25 cellular contexts compared by ENCODE assay signal in genomic region chr3:117745516-117745915, GRCh38.
"Had no signal": no experiment of that assay in that cellular context is flagged by ENCODE, and none has a peak within 500 bp of the region (broad histone marks: within the 10 kb centered on the region; RNA-seq: fewer than 3 reads in every experiment).

No MANE protein-coding gene starts in this region.

- H3K36me3 ChIP-seq: colonic mucosa, esophagus muscularis mucosa, esophagus squamous epithelium, gastrocnemius medialis, gastroesophageal sphincter, heart left ventricle, heart right ventricle had no signal

- H3K4me1 ChIP-seq: colonic mucosa, esophagus muscularis mucosa, esophagus squamous epithelium, foreskin keratinocyte, gastrocnemius medialis, gastroesophageal sphincter, heart left ventricle, heart right ventricle had no signal

- H3K27me3 ChIP-seq: colonic mucosa, dorsolateral prefrontal cortex, esophagus muscularis mucosa, esophagus squamous epithelium, gastrocnemius medialis, heart left ventricle, heart right ventricle had no signal

- H3K4me3 Mint-ChIP-seq: dendritic cell treated with granulocyte-macrophage colony-stimulating factor and Interleukin-4, amounts not matched to agents 40 ng/mL and 50 ng/mL, for 4 days; effector memory CD8-positive, alpha-beta T cell; endodermal cell had no signal

- ATAC-seq: effector memory CD8-positive, alpha-beta T cell; esophagus mucosa; foreskin keratinocyte; gastrocnemius medialis; gastroesophageal sphincter; heart left ventricle; heart right ventricle had no signal

- H3K27ac ChIP-seq: colonic mucosa, coronary artery, dorsolateral prefrontal cortex, epithelial cell of prostate, esophagus muscularis mucosa, esophagus squamous epithelium, foreskin keratinocyte, gastrocnemius medialis, gastroesophageal sphincter, heart left ventricle, heart right ventricle had no signal

- DNase-seq: colonic mucosa; cortex of kidney; dermis blood vessel endothelial cell; effector CD4-positive, alpha-beta T cell; effector CD8-positive, alpha-beta T cell; effector memory CD4-positive, alpha-beta T cell; effector memory CD8-positive, alpha-beta T cell; endodermal cell; erythroblast; esophagus squamous epithelium; foreskin fibroblast; foreskin melanocyte; gastrocnemius medialis; glutamatergic neuron; head of caudate nucleus; heart left ventricle; heart right ventricle had no signal

- H3K9me3 ChIP-seq: colonic mucosa, esophagus muscularis mucosa, esophagus squamous epithelium, gastrocnemius medialis, gastroesophageal sphincter, heart left ventricle, heart right ventricle had no signal

- H3K27me3 Mint-ChIP-seq: dendritic cell treated with granulocyte-macrophage colony-stimulating factor and Interleukin-4, amounts not matched to agents 40 ng/mL and 50 ng/mL, for 4 days; effector memory CD8-positive, alpha-beta T cell had no signal

- H3K9me3 Mint-ChIP-seq: dendritic cell treated with granulocyte-macrophage colony-stimulating factor and Interleukin-4, amounts not matched to agents 40 ng/mL and 50 ng/mL, for 4 days; endodermal cell had no signal

- H3K4me3 ChIP-seq: colonic mucosa, coronary artery, dorsolateral prefrontal cortex, esophagus muscularis mucosa, esophagus squamous epithelium, gastrocnemius medialis, gastroesophageal sphincter, heart left ventricle, heart right ventricle had no signal

- H3K27ac Mint-ChIP-seq: dendritic cell treated with granulocyte-macrophage colony-stimulating factor and Interleukin-4, amounts not matched to agents 40 ng/mL and 50 ng/mL, for 4 days; effector memory CD8-positive, alpha-beta T cell; endodermal cell had no signal
